Comparison of ENCODE assay signal across 8 cellular contexts in genomic region chr1:176206961-176207902, GRCh38. TPM values are rescaled to one million over a fixed set of nuclear protein-coding genes. Genes with fewer than 3 reads are reported as not detected.
A peak's percentile ranks its signal among the peaks of the same experiment; 100 is the strongest.
DNase-seq lines count a peak whose midpoint lies in the region; ATAC-seq and TF ChIP-seq lines count a peak whose summit lies in the region.

TSS of gene COP1 (minus strand) at chr1:176207286. CDS start at chr1:176206978, 308 bp downstream.

- peak; percentile 78 for ATAC-seq in GM21737 (IDR thresholded peaks at IDR 0.05; ENCODE audit: unreplicated experiment)

- peak within 1 kb of the TSS; percentile 80 for H2AFZ ChIP-seq in KMS-11 (ENCODE audit: low read depth)

- H3K79me2 ChIP-seq in KMS-11 (ENCODE audit: insufficient read depth, low read depth): peaks cover 50% of the 10 kb centered on the region

- TF ChIP-seq POLR2A in Peyer's patch (IDR thresholded peaks at IDR 0.05): peak; percentile 63 to 81
- peak; percentile 52 for TF ChIP-seq POLR2A in esophagus muscularis mucosa (IDR thresholded peaks at IDR 0.05; ENCODE audit: low read depth)

- H3K36me3 ChIP-seq in KMS-11 (ENCODE audit: insufficient read depth): no peaks in the 10 kb centered on the region
- no peaks in the 10 kb centered on the region for H3K36me3 ChIP-seq in Peyer's patch
- H3K36me3 ChIP-seq in esophagus muscularis mucosa: no peaks in the 10 kb centered on the region

- WGBS in esophagus muscularis mucosa: under 1% methylated on average over 77 of the region's 92 CpGs

- H3K9me3 ChIP-seq in Peyer's patch (no peaks in the 10 kb centered on the region), esophagus muscularis mucosa (no peaks in the 10 kb centered on the region)

- H3K27ac ChIP-seq in KMS-11 (peak within 1 kb of the TSS; percentile 84), Peyer's patch (peak within 1 kb of the TSS; percentile 88 to 98 (median 98)), esophagus muscularis mucosa (replicated peaks in 1 of 4) (peak within 1 kb of the TSS; percentile 92 to 99 (median 96))

- no peak for TF ChIP-seq EP300 in esophagus muscularis mucosa (IDR thresholded peaks at IDR 0.05)

- peak within 1 kb of the TSS; percentile 75 for H3K4me2 ChIP-seq in KMS-11

- H3K27me3 ChIP-seq in KMS-11 (ENCODE audit: insufficient read depth, low read depth) (no peaks in the 10 kb centered on the region), Peyer's patch (no peaks in the 10 kb centered on the region), esophagus muscularis mucosa (no peaks in the 10 kb centered on the region)

- intact Hi-C loops in esophagus muscularis mucosa (cut with DNase I): no loop called here

- TF ChIP-seq CTCF in KMS-11 (conservative IDR thresholded peaks at IDR 0.05; ENCODE audit: low read depth, low read length): no peak
- TF ChIP-seq CTCF in Peyer's patch (IDR thresholded peaks at IDR 0.05): peak in 5 of 6 experiments; percentile 6 to 33 (median 22)
- TF ChIP-seq CTCF in esophagus muscularis mucosa (IDR thresholded peaks at IDR 0.05): peak in 1 of 3 experiments; percentile 21

- H3K9ac ChIP-seq in KMS-11: peak within 1 kb of the TSS; percentile 85

- no peaks in the 10 kb centered on the region for H4K20me1 ChIP-seq in KMS-11 (ENCODE audit: insufficient read depth)

- DNase-seq in DMS79 treated with DMSO at 0.1 percent for 48 hours (lab: John Stamatoyannopoulos, UW) (peak; percentile 87), Peyer's patch (peak; percentile 91 to 99 (median 97)), esophagus muscularis mucosa (ENCODE audit: extremely low spot score) (peak; percentile 99), myocyte (ENCODE audit: low read depth) (peak; percentile 97)
- peak; percentile 96 to 97 for DNase-seq in activated T-cell treated with anti-CD3 and anti-CD28 coated beads, Interleukin-2, amount 50 U/mL, for 48 hours
- DNase-seq in stimulated activated CD8-positive, alpha-beta memory T cell treated with anti-CD3 and anti-CD28 coated beads, Interleukin-7, amount 100 ng/mL, for 48 hours (ENCODE audit: extremely low read depth in 1 of 2, low read depth in 1 of 2): peak; percentile 92 to 94

- H3K4me3 ChIP-seq in KMS-11 (IDR thresholded peaks at IDR 0.05; ENCODE audit: insufficient read depth, low read depth, low read length) (peak within 1 kb of the TSS; percentile 96), Peyer's patch (peak within 1 kb of the TSS; percentile 53 to 97 (median 88)), esophagus muscularis mucosa (peak within 1 kb of the TSS; percentile 81 to 96 (median 94))

- H3K4me1 ChIP-seq in KMS-11 (ENCODE audit: low read depth, poor library complexity, severe bottlenecking): peaks cover 19% of the 10 kb centered on the region
- H3K4me1 ChIP-seq in Peyer's patch: peaks cover 0 to 27% (median 9%) of the 10 kb centered on the region in 4 donors
- peaks cover 32 to 42% (median 40%) of the 10 kb centered on the region in 4 donors for H3K4me1 ChIP-seq in esophagus muscularis mucosa

RNA-seq across cellular contexts. Expression of gene COP1, which starts in this region (rescaled TPM):
- 100 to 1,000 TPM in 3 of 4 donors, 10 to 100 TPM in 1; 84.6 to 125 (median 106) TPM for total RNA-seq in Peyer's patch
- total RNA-seq in esophagus muscularis mucosa: 10 to 100 TPM; 36.1 to 53.6 (median 39.5) TPM
- 33.9 and 38.7 TPM in 2 replicates for total RNA-seq in myocyte
- polyA plus RNA-seq in myocyte (2012): 24.5 TPM

Comparison
In these comparisons a context has a peak if more than half of its experiments do, and no peak if none do; other contexts are left out.
1. Peak in every context shown above with its lines: DNase-seq, ATAC-seq, H3K4me3 ChIP-seq and H3K27ac ChIP-seq.